ENCODE assay signal across 18 cellular contexts in genomic region chr10:46306550-46307184, GRCh38. TPM values are rescaled to one million over a fixed set of nuclear protein-coding genes. Genes with fewer than 3 reads are reported as not detected.
DNase-seq lines count a peak whose midpoint lies in the region; ATAC-seq and TF ChIP-seq lines count a peak whose summit lies in the region.
"Had no signal": no experiment of that assay in that cellular context is flagged by ENCODE, and none has a peak within 500 bp of the region (broad histone marks: within the 10 kb centered on the region; RNA-seq: fewer than 3 reads in every experiment).

No MANE protein-coding gene starts in this region.

- WGBS in trophoblast cell (ENCODE audit: extremely low coverage, insufficient coverage, insufficient read length): no CpG with 5 or more reads among the region's 5 CpGs
- 90 to 94% (median 92%) methylated on average over 5 of the region's 5 CpGs for WGBS in psoas muscle, 3 donors

- H2AK5ac ChIP-seq in trophoblast cell (ENCODE audit: low read length): no peak overlapping the region

- H3K4me3 Mint-ChIP-seq in stimulated activated naive CD8-positive, alpha-beta T cell treated with anti-CD3 and anti-CD28 coated beads, Interleukin-15, amount 100 ng/mL, for 72 hours: no peak overlapping the region
- H3K4me3 Mint-ChIP-seq: CD14-positive monocyte; CD8-positive, alpha-beta memory T cell had no signal

- H4K8ac ChIP-seq in trophoblast cell (ENCODE audit: low read depth, low read length): no peak overlapping the region

- H3K4me1 ChIP-seq in left lung (no peaks in the 10 kb centered on the region), trophoblast cell (ENCODE audit: control insufficient read depth in 1 of 2, insufficient read depth in 2 of 2, low read length in 2 of 2) (peaks cover 3 to 7% of the 10 kb centered on the region in 2 experiments), upper lobe of right lung (no peaks in the 10 kb centered on the region), psoas muscle (no peaks in the 10 kb centered on the region)
- H3K4me1 ChIP-seq: Caco-2 had no signal

- H2BK120ac ChIP-seq in trophoblast cell (ENCODE audit: insufficient read depth, low read length, poor library complexity): no peak overlapping the region

- DNase-seq in activated CD4-positive, CD25-positive, alpha-beta regulatory T cell treated with anti-CD3 and anti-CD28 coated beads, Interleukin-2, amount 50 U/mL, for 72 hours: peak; percentile 27
- no peak for DNase-seq in activated CD4-positive, CD25-positive, alpha-beta regulatory T cell (lab: John Stamatoyannopoulos, UW)
- DNase-seq in left lung: peak; percentile 18 to 77
- DNase-seq in trophoblast cell: peak; percentile 95 to 97
- DNase-seq in upper lobe of right lung: peak; percentile 53
- no peak for DNase-seq in left ventricle myocardium superior
- DNase-seq in stimulated activated naive CD8-positive, alpha-beta T cell treated with anti-CD3 and anti-CD28 coated beads, Interleukin-15, amount 100 ng/mL, for 72 hours: no peak
- no peak for DNase-seq in psoas muscle
- DNase-seq: Caco-2; CD8-positive, alpha-beta memory T cell; DND-41; GDM1 had no signal

- no peak overlapping the region for H2BK5ac ChIP-seq in trophoblast cell (ENCODE audit: low read depth, low read length, poor library complexity)

- H2BK12ac ChIP-seq in trophoblast cell (ENCODE audit: low read length): no peak overlapping the region

- H3K4me3 ChIP-seq in left lung (no peak overlapping the region), trophoblast cell (ENCODE audit: low read depth, low read length) (no peak overlapping the region), upper lobe of right lung (no peak overlapping the region), psoas muscle (no peak overlapping the region)

- H4K12ac ChIP-seq in trophoblast cell (ENCODE audit: low read depth, low read length): no peak overlapping the region

- no peak overlapping the region for H3K18ac ChIP-seq in trophoblast cell (ENCODE audit: low read length)

- H3K27ac ChIP-seq in left lung: no peak overlapping the region
- H3K27ac ChIP-seq in trophoblast cell (ENCODE audit: low read depth, low read length): no peak overlapping the region
- no peak overlapping the region for H3K27ac ChIP-seq in upper lobe of right lung
- H3K27ac ChIP-seq in psoas muscle: no peak overlapping the region
- H3K27ac ChIP-seq: 22Rv1, HL-60 had no signal

- H3K79me2 ChIP-seq in trophoblast cell (ENCODE audit: control insufficient read depth, insufficient read depth, low read length, poor library complexity): no peaks in the 10 kb centered on the region

- no peaks in the 10 kb centered on the region for H3K4me1 Mint-ChIP-seq in stimulated activated naive CD8-positive, alpha-beta T cell treated with anti-CD3 and anti-CD28 coated beads, Interleukin-15, amount 100 ng/mL, for 72 hours
- H3K4me1 Mint-ChIP-seq: CD8-positive, alpha-beta memory T cell had no signal

- H3K9me3 ChIP-seq in left lung (no peaks in the 10 kb centered on the region), trophoblast cell (ENCODE audit: insufficient read depth, low read depth, low read length) (no peaks in the 10 kb centered on the region), upper lobe of right lung (no peaks in the 10 kb centered on the region), psoas muscle (no peaks in the 10 kb centered on the region)
- H3K9me3 ChIP-seq: Caco-2 had no signal

- no peak overlapping the region for H3K14ac ChIP-seq in trophoblast cell (ENCODE audit: low read length)

- peaks cover 3% of the 10 kb centered on the region for H3K79me1 ChIP-seq in trophoblast cell (ENCODE audit: low read length)

- H2AFZ ChIP-seq in trophoblast cell (ENCODE audit: insufficient read depth, low read length, poor library complexity): no peak overlapping the region

- ATAC-seq in left lung (no peak), upper lobe of right lung (no peak), left ventricle myocardium superior (no peak), psoas muscle (no peak)
- ATAC-seq in stimulated activated naive CD8-positive, alpha-beta T cell treated with anti-CD3 and anti-CD28 coated beads, Interleukin-15, amount 100 ng/mL, for 72 hours: no peak

- no peaks in the 10 kb centered on the region for H3K27me3 ChIP-seq in left lung
- no peaks in the 10 kb centered on the region for H3K27me3 ChIP-seq in trophoblast cell (ENCODE audit: insufficient read depth, low read length)
- no peaks in the 10 kb centered on the region for H3K27me3 ChIP-seq in upper lobe of right lung
- no peaks in the 10 kb centered on the region for H3K27me3 ChIP-seq in psoas muscle (ENCODE audit: insufficient read depth in 3 of 3, low read length in 2 of 3)

- no peak overlapping the region for H3K23ac ChIP-seq in trophoblast cell (ENCODE audit: low read length)

- no peak overlapping the region for H3K27ac Mint-ChIP-seq in stimulated activated naive CD8-positive, alpha-beta T cell treated with anti-CD3 and anti-CD28 coated beads, Interleukin-15, amount 100 ng/mL, for 72 hours
- H3K27ac Mint-ChIP-seq: CD14-positive monocyte; CD8-positive, alpha-beta memory T cell had no signal

- H3K9me3 Mint-ChIP-seq in stimulated activated naive CD8-positive, alpha-beta T cell treated with anti-CD3 and anti-CD28 coated beads, Interleukin-15, amount 100 ng/mL, for 72 hours: no peaks in the 10 kb centered on the region
- H3K9me3 Mint-ChIP-seq: CD14-positive monocyte; CD8-positive, alpha-beta memory T cell had no signal

- no peaks in the 10 kb centered on the region for H3K36me3 ChIP-seq in left lung
- H3K36me3 ChIP-seq in trophoblast cell (ENCODE audit: control insufficient read depth in 1 of 2, insufficient read depth in 2 of 2, low read length in 2 of 2): no peaks in the 10 kb centered on the region
- H3K36me3 ChIP-seq in upper lobe of right lung: no peaks in the 10 kb centered on the region
- H3K36me3 ChIP-seq in psoas muscle (ENCODE audit: insufficient read depth in 1 of 2, low read depth in 1 of 2): no peaks in the 10 kb centered on the region

- no peak overlapping the region for H3K4ac ChIP-seq in trophoblast cell (ENCODE audit: low read depth, low read length)

- H3K4me2 ChIP-seq in trophoblast cell (ENCODE audit: low read length): no peak overlapping the region

- no peak overlapping the region for H4K91ac ChIP-seq in trophoblast cell (ENCODE audit: low read depth, low read length)

- H3K27me3 Mint-ChIP-seq in stimulated activated naive CD8-positive, alpha-beta T cell treated with anti-CD3 and anti-CD28 coated beads, Interleukin-15, amount 100 ng/mL, for 72 hours: no peaks in the 10 kb centered on the region

- TF ChIP-seq CTCF in left lung (IDR thresholded peaks at IDR 0.05): no peak
- TF ChIP-seq CTCF in upper lobe of right lung (IDR thresholded peaks at IDR 0.05): no peak
- no peak for TF ChIP-seq CTCF in psoas muscle (IDR thresholded peaks at IDR 0.05)

- peak overlapping the region; percentile 18 for H3K9ac ChIP-seq in trophoblast cell (ENCODE audit: low read length)

- intact Hi-C loops in left lung (cut with DNase I): no loop called here
- intact Hi-C loops in upper lobe of right lung (cut with DNase I): no loop called here
- intact Hi-C loops in left ventricle myocardium superior (cut with micrococcal nuclease): no loop called here
- intact Hi-C loops in psoas muscle (cut with DNase I): no loop called here

RNA-seq across cellular contexts. Expression of gene ANTXRL, which starts 19.9 kb away (rescaled TPM):
- not detected for total RNA-seq in left lung
- 0.03 and 0.12 TPM in 2 replicates for polyA plus RNA-seq in trophoblast cell (2013)
- not detected for total RNA-seq in upper lobe of right lung
- not detected for total RNA-seq in left ventricle myocardium superior
- total RNA-seq in psoas muscle: not detected
- polyA plus RNA-seq in psoas muscle: under 1 TPM in 1 of 3 donors, not detected in 2; 0.06 TPM
- total RNA-seq: A673; Caco-2; CD8-positive, alpha-beta memory T cell; H4 had no signal
- polyA plus RNA-seq: BJ; CD14-positive monocyte; CD8-positive, alpha-beta memory T cell had no signal

Comparison
In these comparisons a context has a peak if more than half of its experiments do, and no peak if none do; other contexts are left out.
1. DNase-seq: peak in activated CD4-positive, CD25-positive, alpha-beta regulatory T cell treated with anti-CD3 and anti-CD28 coated beads, Interleukin-2, amount 50 U/mL, for 72 hours (single experiment), left lung (2 of 2), trophoblast cell (2 of 2) and upper lobe of right lung (single experiment); none in activated CD4-positive, CD25-positive, alpha-beta regulatory T cell (0 of 4), left ventricle myocardium superior (single experiment), stimulated activated naive CD8-positive, alpha-beta T cell treated with anti-CD3 and anti-CD28 coated beads, Interleukin-15, amount 100 ng/mL, for 72 hours (0 of 2) and psoas muscle (0 of 2).